Comparison of ENCODE assay signal across 1 cellular context in genomic region chr3:58021072-58021959, GRCh38.
A peak's percentile ranks its signal among the peaks of the same experiment; 100 is the strongest.
TF ChIP-seq lines count a peak whose summit lies in the region.

No MANE protein-coding gene starts in this region.

TF ChIP-seq in HepG2, 621 proteins besides CTCF, POLR2A, EP300 and RAD21 (continued from another document and continues in another):
- TF ChIP-seq AHDC1 (CRISPR knock-in tag; IDR thresholded peaks at IDR 0.05; ENCODE audit: borderline replicate concordance): no peak
- TF ChIP-seq JARID2 (CRISPR knock-in tag; IDR thresholded peaks at IDR 0.05; ENCODE audit: insufficient replicate concordance): no peak
- peak; percentile 95 for TF ChIP-seq TEAD3 (CRISPR knock-in tag; optimal IDR thresholded peaks at IDR 0.05; ENCODE audit: borderline replicate concordance)
- TF ChIP-seq GPBP1L1 (CRISPR knock-in tag; IDR thresholded peaks at IDR 0.05): no peak
- no peak for TF ChIP-seq SOX13 (IDR thresholded peaks at IDR 0.05)
- TF ChIP-seq SOX13 (CRISPR knock-in tag; conservative IDR thresholded peaks at IDR 0.05 in 1 of 2, IDR thresholded peaks at IDR 0.05 in 1 of 2): peak in 1 of 2 experiments; percentile 84; a peak in 2 of 4 replicates
- no peak for TF ChIP-seq DBP (CRISPR knock-in tag; IDR thresholded peaks at IDR 0.05; ENCODE audit: not compliant biosample characterization)
- no peak for TF ChIP-seq GATAD1 (CRISPR knock-in tag; IDR thresholded peaks at IDR 0.05)
- TF ChIP-seq ZNF3 (CRISPR knock-in tag; IDR thresholded peaks at IDR 0.05): no peak
- 0 out of 2 replicates have a peak, but pooled peaks have one; percentile 23 for TF ChIP-seq ZNF136 (CRISPR knock-in tag; IDR thresholded peaks at IDR 0.05; ENCODE audit: low read depth)
- TF ChIP-seq REXO4 (CRISPR knock-in tag; IDR thresholded peaks at IDR 0.05; ENCODE audit: borderline replicate concordance): no peak
- TF ChIP-seq ZNF839 (CRISPR knock-in tag; IDR thresholded peaks at IDR 0.05; ENCODE audit: borderline replicate concordance): 0 out of 2 replicates have a peak, but pooled peaks have one; percentile 14
- TF ChIP-seq ZBTB7A (CRISPR knock-in tag; IDR thresholded peaks at IDR 0.05): no peak
- 0 out of 2 replicates have a peak, but pooled peaks have one; percentile 43 for TF ChIP-seq ZNF468 (CRISPR knock-in tag; IDR thresholded peaks at IDR 0.05)
- TF ChIP-seq ZNF678 (CRISPR knock-in tag; IDR thresholded peaks at IDR 0.05): no peak
- TF ChIP-seq HINFP (CRISPR knock-in tag; IDR thresholded peaks at IDR 0.05; ENCODE audit: low read depth): no peak
- no peak for TF ChIP-seq FOXA1 (IDR thresholded peaks at IDR 0.05)
- TF ChIP-seq FOXA1 (CRISPR knock-in tag; IDR thresholded peaks at IDR 0.05): peak; percentile 72
- no peak for TF ChIP-seq MEIS2 (CRISPR knock-in tag; IDR thresholded peaks at IDR 0.05)
- TF ChIP-seq ZNF335 (CRISPR knock-in tag; IDR thresholded peaks at IDR 0.05): no peak
- no peak for TF ChIP-seq ZNF558 (CRISPR knock-in tag; IDR thresholded peaks at IDR 0.05; ENCODE audit: borderline replicate concordance)
- no peak for TF ChIP-seq ZNF556 (CRISPR knock-in tag; IDR thresholded peaks at IDR 0.05; ENCODE audit: borderline replicate concordance)
- TF ChIP-seq ZNF546 (CRISPR knock-in tag; conservative IDR thresholded peaks at IDR 0.05): 0 out of 2 replicates have a peak, but pooled peaks have one; percentile 67
- TF ChIP-seq ZSCAN5A (CRISPR knock-in tag; IDR thresholded peaks at IDR 0.05; ENCODE audit: borderline replicate concordance): peak; percentile 32; the same call in 1 of the 2 replicates
- TF ChIP-seq RELA (CRISPR knock-in tag; IDR thresholded peaks at IDR 0.05): no peak
- TF ChIP-seq HES4 (CRISPR knock-in tag; IDR thresholded peaks at IDR 0.05; ENCODE audit: borderline replicate concordance): no peak
- TF ChIP-seq TAF1 (CRISPR knock-in tag; IDR thresholded peaks at IDR 0.05): no peak
- no peak for TF ChIP-seq RBFOX2 (IDR thresholded peaks at IDR 0.05; ENCODE audit: low read depth, low read length)
- 0 out of 2 replicates have a peak, but pooled peaks have one; percentile 24 for TF ChIP-seq ZBTB4 (CRISPR knock-in tag; IDR thresholded peaks at IDR 0.05; ENCODE audit: borderline replicate concordance)
- TF ChIP-seq ZNF354B (CRISPR knock-in tag; IDR thresholded peaks at IDR 0.05): no peak
- peak; percentile 83 for TF ChIP-seq TARDBP (CRISPR knock-in tag; IDR thresholded peaks at IDR 0.05)
- no peak for TF ChIP-seq ARNTL (CRISPR knock-in tag; IDR thresholded peaks at IDR 0.05)
- TF ChIP-seq KDM3A (CRISPR knock-in tag; IDR thresholded peaks at IDR 0.05; ENCODE audit: low read depth): no peak
- TF ChIP-seq HOXA3 (CRISPR knock-in tag; IDR thresholded peaks at IDR 0.05): peak; percentile 86
- TF ChIP-seq ZBTB39 (CRISPR knock-in tag; IDR thresholded peaks at IDR 0.05): peak; percentile 65; the same call in 1 of the 2 replicates
- TF ChIP-seq MIXL1 (CRISPR knock-in tag; IDR thresholded peaks at IDR 0.05): 0 out of 2 replicates have a peak, but pooled peaks have one; percentile 14
- no peak for TF ChIP-seq FIP1L1 (IDR thresholded peaks at IDR 0.05; ENCODE audit: borderline replicate concordance, insufficient read depth, low read depth, low read length)
- no peak for TF ChIP-seq ZNF747 (CRISPR knock-in tag; IDR thresholded peaks at IDR 0.05; ENCODE audit: borderline replicate concordance)
- TF ChIP-seq MAFG (CRISPR knock-in tag; IDR thresholded peaks at IDR 0.05): no peak
- TF ChIP-seq PAX8 (CRISPR knock-in tag; IDR thresholded peaks at IDR 0.05; ENCODE audit: borderline replicate concordance): no peak
- no peak for TF ChIP-seq ZNF251 (CRISPR knock-in tag; IDR thresholded peaks at IDR 0.05)
- TF ChIP-seq CC2D1A (CRISPR knock-in tag; IDR thresholded peaks at IDR 0.05): no peak
- TF ChIP-seq CREB3 (CRISPR knock-in tag; IDR thresholded peaks at IDR 0.05): no peak
- TF ChIP-seq PRDM4 (CRISPR knock-in tag; IDR thresholded peaks at IDR 0.05; ENCODE audit: borderline replicate concordance): no peak
